In genomic region chr15:56732135-56732880, GRCh38 we compare ENCODE assay signal across 8 cellular contexts. TPM values are rescaled to one million over a fixed set of nuclear protein-coding genes. Genes with fewer than 3 reads are reported as not detected.
DNase-seq lines count a peak whose midpoint lies in the region; ATAC-seq, FAIRE-seq and TF ChIP-seq lines count a peak whose summit lies in the region.

No MANE protein-coding gene starts in this region.

- intact Hi-C loops in Caco-2 (cut with micrococcal nuclease; ENCODE audit: unreplicated experiment) (loop anchor here (10.0 kb wide), 1 partner anchor 238 kb away; no protein-coding TSS in a partner anchor), uterus (cut with DNase I; ENCODE audit: low total_unique reads) (no loop called here)

- TF ChIP-seq RAD21 in H1 (IDR thresholded peaks at IDR 0.05 in 1 of 2, conservative IDR thresholded peaks at IDR 0.05 in 1 of 2; ENCODE audit: low read depth in 2 of 2, low read length in 2 of 2), result no peak

- POLR2A ChIA-PET in Caco-2 (lab: Charles Lee) (interaction anchor here (0.6 to 0.7 kb wide), 2 partner anchors 65 to 268 kb away, joined by 3 read pairs; partner anchors contain the start of gene MNS1), H1 (lab: Charles Lee; ENCODE audit: partially characterized antibody) (interaction anchor here (0.6 to 2.3 kb wide), 2 partner anchors 15 to 1934 kb away, joined by 3 to 6 read pairs; no protein-coding TSS in a partner anchor)

- peak overlapping the region; percentile 76 for H3K4me3 ChIP-seq in Caco-2 (ENCODE audit: low read depth, low read length)
- H3K4me3 ChIP-seq in H1 (ENCODE audit: extremely low read depth in 1 of 4, insufficient read depth in 2 of 4, low read depth in 3 of 4, low read length in 4 of 4), result peak overlapping the region; percentile 60 to 82 (median 73)
- peak overlapping the region; percentile 71 for H3K4me3 ChIP-seq in mononuclear cell (ENCODE audit: low read length)
- peak overlapping the region; percentile 47 to 84 for H3K4me3 ChIP-seq in uterus
- no peak overlapping the region for H3K4me3 ChIP-seq in smooth muscle cell

- FAIRE-seq in H1 (lab: Jason Lieb, UNC), result no peak

- no peak overlapping the region for H2BK120ac ChIP-seq in H1 (replicated peaks; ENCODE audit: low read depth, low read length)

- TF ChIP-seq POLR2A in H1 (IDR thresholded peaks at IDR 0.05; ENCODE audit: control extremely low read depth in 1 of 2, low read depth in 2 of 2, low read length in 2 of 2) (no peak), uterus (IDR thresholded peaks at IDR 0.05) (no peak)

- TSS peak; percentile 44 for BruUV-seq in Caco-2 (replicated peaks; lab: Mats Ljungman, UMichigan)

- H3K9ac ChIP-seq in H1 (replicated peaks in 1 of 4; ENCODE audit: extremely low read depth in 1 of 4, low read depth in 3 of 4, low read length in 3 of 4) (peak overlapping the region; percentile 82 to 94 (median 90)), smooth muscle cell (ENCODE audit: low read depth) (no peak overlapping the region)

- no peak overlapping the region for H2BK12ac ChIP-seq in H1 (ENCODE audit: low read depth, low read length)

- H3K4me2 ChIP-seq in H1 (ENCODE audit: insufficient read depth in 1 of 2, low read depth in 2 of 2, low read length in 2 of 2) (peak overlapping the region; percentile 60 to 67), smooth muscle cell (no peak overlapping the region)

- TF ChIP-seq CTCF in Caco-2 (IDR thresholded peaks at IDR 0.05; ENCODE audit: insufficient read depth in 1 of 2, low read depth in 1 of 2, low read length in 1 of 2, severe bottlenecking in 1 of 2, unreplicated experiment in 1 of 2), result no peak
- TF ChIP-seq CTCF in H1 (IDR thresholded peaks at IDR 0.05; ENCODE audit: control extremely low read depth in 1 of 3, insufficient read depth in 1 of 3, low read depth in 1 of 3, low read length in 3 of 3), result no peak
- TF ChIP-seq CTCF in uterus (IDR thresholded peaks at IDR 0.05), result no peak
- no peak for TF ChIP-seq CTCF in smooth muscle cell (IDR thresholded peaks at IDR 0.05; ENCODE audit: borderline replicate concordance, insufficient read depth, poor library complexity, severe bottlenecking)

- H3K4ac ChIP-seq in H1 (replicated peaks; ENCODE audit: insufficient read length, low read depth, low read length), result no peak overlapping the region

- no peaks in the 10 kb centered on the region for H3K27me3 ChIP-seq in Caco-2 (replicated peaks; ENCODE audit: control insufficient read depth, insufficient read depth, low read length)
- peaks cover 0 to 4% (median 4%) of the 10 kb centered on the region in 4 experiments; a peak in 3 of 7 replicates for H3K27me3 ChIP-seq in H1 (replicated peaks in 1 of 4; ENCODE audit: control insufficient read depth in 3 of 4, extremely low read depth in 1 of 4, insufficient read depth in 3 of 4, low read length in 3 of 4)
- no peaks in the 10 kb centered on the region for H3K27me3 ChIP-seq in mononuclear cell (ENCODE audit: insufficient read depth, low read length)
- no peaks in the 10 kb centered on the region for H3K27me3 ChIP-seq in uterus
- H3K27me3 ChIP-seq in smooth muscle cell (ENCODE audit: low read depth), result no peaks in the 10 kb centered on the region

- no peak overlapping the region for H2BK15ac ChIP-seq in H1 (ENCODE audit: low read length)

- H3K18ac ChIP-seq in H1 (ENCODE audit: extremely low read depth, low read length), result peak overlapping the region; percentile 36; the same call in 1 of the 2 replicates

- no peak overlapping the region for H4K91ac ChIP-seq in H1 (replicated peaks; ENCODE audit: insufficient read length, low read length)

- no peaks in the 10 kb centered on the region for H3K36me3 Mint-ChIP-seq in Caco-2 (ENCODE audit: insufficient read depth, unreplicated experiment)

- no peaks in the 10 kb centered on the region for H3F3A ChIP-seq in smooth muscle cell (ENCODE audit: low read depth)

- H3K27me3 Mint-ChIP-seq in Caco-2 (ENCODE audit: insufficient read depth, unreplicated experiment), result no peaks in the 10 kb centered on the region

- H3K36me3 ChIP-seq in Caco-2 (ENCODE audit: control insufficient read depth, insufficient read depth, low read length), result no peaks in the 10 kb centered on the region; the same call in 1 of the 2 replicates
- H3K36me3 ChIP-seq in H1 (ENCODE audit: control insufficient read depth in 2 of 4, insufficient read depth in 4 of 4, low read length in 3 of 4), result peaks cover 0 to 2% (median 0%) of the 10 kb centered on the region in 4 experiments; a peak in 1 of 8 replicates
- H3K36me3 ChIP-seq in uterus, result no peaks in the 10 kb centered on the region
- H3K36me3 ChIP-seq in smooth muscle cell (ENCODE audit: low read depth), result no peaks in the 10 kb centered on the region

- H3K9me3 ChIP-seq in Caco-2 (no peaks in the 10 kb centered on the region), H1 (ENCODE audit: insufficient read depth in 2 of 2, low read depth in 1 of 2, low read length in 1 of 2) (peaks cover 12 to 13% of the 10 kb centered on the region in 2 experiments), mononuclear cell (ENCODE audit: low read depth, low read length) (no peaks in the 10 kb centered on the region), uterus (no peaks in the 10 kb centered on the region), smooth muscle cell (replicated peaks; ENCODE audit: low read depth) (no peaks in the 10 kb centered on the region)

- H3K4me1 ChIP-seq in Caco-2, result peaks cover 10% of the 10 kb centered on the region
- peaks cover 3 to 12% (median 7%) of the 10 kb centered on the region in 4 experiments; a peak in 6 of 7 replicates for H3K4me1 ChIP-seq in H1 (replicated peaks in 1 of 4; ENCODE audit: control insufficient read depth in 3 of 4, insufficient read depth in 4 of 4, low read length in 3 of 4)
- peaks cover 29% of the 10 kb centered on the region for H3K4me1 ChIP-seq in mononuclear cell (ENCODE audit: insufficient read depth, low read length)
- peaks cover 0 to 3% of the 10 kb centered on the region in 2 donors for H3K4me1 ChIP-seq in uterus
- H3K4me1 ChIP-seq in smooth muscle cell (ENCODE audit: low read depth), result no peaks in the 10 kb centered on the region

- peaks cover 19% of the 10 kb centered on the region for H3K9me3 Mint-ChIP-seq in Caco-2 (ENCODE audit: unreplicated experiment)

- DNase-seq in Caco-2 (peak in 1 of 2 experiments; percentile 11), HCEC 1CT (peak; percentile 47), SK-N-DZ (ENCODE audit: low spot score) (peak; percentile 43), H1 (ENCODE audit: low read depth in 1 of 2, low spot score in 2 of 2) (no peak), uterus (no peak), smooth muscle cell (lab: John Stamatoyannopoulos, UW; ENCODE audit: unreplicated experiment) (no peak)

- no peak overlapping the region for H4K8ac ChIP-seq in H1 (ENCODE audit: extremely low read depth, insufficient read depth, low read length)

- H3K4me3 Mint-ChIP-seq in Caco-2 (ENCODE audit: unreplicated experiment), result peak overlapping the region; percentile 100

- WGBS in H1 (ENCODE audit: extremely low coverage in 1 of 2, insufficient coverage in 1 of 2, insufficient read length in 1 of 2, insufficient replicate concordance in 2 of 2, low coverage in 1 of 2, low lambda C conversion rate in 2 of 2, missing lambda C conversion rate in 1 of 2), 2 experiments, result 21% methylated on average over 12 of the region's 12 CpGs; no CpG with 5 or more reads in 1 of the 2 experiments
- WGBS in smooth muscle cell (ENCODE audit: low lambda C conversion rate), result 41% methylated on average over 12 of the region's 12 CpGs

- no peaks in the 10 kb centered on the region for H4K20me1 ChIP-seq in H1 (replicated peaks in 1 of 2; ENCODE audit: control insufficient read depth in 1 of 2, insufficient read depth in 2 of 2, low read length in 2 of 2)
- H4K20me1 ChIP-seq in smooth muscle cell (ENCODE audit: low read depth), result no peaks in the 10 kb centered on the region

- no peaks in the 10 kb centered on the region for H3K4me1 Mint-ChIP-seq in Caco-2 (ENCODE audit: low read depth, unreplicated experiment)

- H3K27ac ChIP-seq in H1 (ENCODE audit: low read depth, low read length), result peak overlapping the region; percentile 93; the same call in 1 of the 2 replicates
- peak overlapping the region; percentile 99 to 100 for H3K27ac ChIP-seq in uterus
- no peak overlapping the region for H3K27ac ChIP-seq in smooth muscle cell (ENCODE audit: low read depth)

- H3K23me2 ChIP-seq in H1 (ENCODE audit: low read depth, low read length), result no peaks in the 10 kb centered on the region

- CTCF ChIA-PET in Caco-2 (lab: Charles Lee), result no interaction called here
- CTCF ChIA-PET in H1 (lab: Charles Lee; ENCODE audit: partially characterized antibody), result interaction anchor here (0.6 kb wide), 2 partner anchors 196 to 241 kb away, joined by 3 to 5 read pairs; no protein-coding TSS in a partner anchor

- H3K79me1 ChIP-seq in H1 (ENCODE audit: low read depth, low read length), result no peaks in the 10 kb centered on the region

- H4K5ac ChIP-seq in H1 (ENCODE audit: insufficient read length, low read depth, low read length), result no peak overlapping the region

- ATAC-seq in GM19455 (IDR thresholded peaks at IDR 0.05; ENCODE audit: unreplicated experiment), result no peak

- H2AFZ ChIP-seq in H1 (ENCODE audit: low read length), result 0 out of 2 replicates have a peak overlapping the region, but pooled peaks have one; percentile 55
- H2AFZ ChIP-seq in smooth muscle cell (ENCODE audit: low read depth), result no peak overlapping the region

- H3K14ac ChIP-seq in H1 (ENCODE audit: insufficient read length), result no peak overlapping the region

- H3K27ac Mint-ChIP-seq in Caco-2 (ENCODE audit: unreplicated experiment), result peak overlapping the region; percentile 99

- no peak overlapping the region for H2BK20ac ChIP-seq in H1 (ENCODE audit: low read length)

- H3K56ac ChIP-seq in H1 (replicated peaks; ENCODE audit: insufficient read length, low read depth, low read length), result peak overlapping the region; percentile 12

- no peak overlapping the region for H3K23ac ChIP-seq in H1 (ENCODE audit: insufficient read length)

- H2AK5ac ChIP-seq in H1 (ENCODE audit: low read depth, low read length), result no peak overlapping the region

- H2BK5ac ChIP-seq in H1 (ENCODE audit: low read depth, low read length), result no peak overlapping the region

- H3K79me2 ChIP-seq in H1 (ENCODE audit: control insufficient read depth in 1 of 2, insufficient read depth in 2 of 2, low read length in 2 of 2), result peaks cover 0 to 49% of the 10 kb centered on the region in 2 experiments; a peak in 3 of 4 replicates
- no peaks in the 10 kb centered on the region for H3K79me2 ChIP-seq in smooth muscle cell (ENCODE audit: low read depth)

- TF ChIP-seq EP300 in H1 (IDR thresholded peaks at IDR 0.05; ENCODE audit: borderline replicate concordance in 1 of 2, low read depth in 2 of 2, low read length in 2 of 2), result no peak

RNA-seq across cellular contexts. Expression of gene ZNF280D, which starts 1.0 kb away (rescaled TPM):
- total RNA-seq in Caco-2 (2022) (28.7 and 31.0 TPM in 2 replicates), mononuclear cell (29.9 TPM), uterus (100 to 1,000 TPM in 2 of 4 donors, 10 to 100 TPM in 2; 70.9 to 116 (median 96.9) TPM), smooth muscle cell (2.9 and 4.3 TPM in 2 replicates)
- polyA plus RNA-seq in SK-N-DZ (2014; cell fraction: cytosol; rRNA removed), result 18.8 and 26.3 TPM in 2 replicates
- polyA plus RNA-seq in SK-N-DZ (2014; cell fraction: nucleus; rRNA removed), result 31.1 and 40.7 TPM in 2 replicates
- total RNA-seq in H1 (2021; fragmentation: NEBNext Ultra II Directional; extraction: Animal tissue kit (Norgen Biotek cat#: 25700)), result 25.6 and 27.5 TPM in 2 replicates
- polyA plus RNA-seq in H1 (2011; rRNA removed) (4.2 and 7.4 TPM in 2 replicates), smooth muscle cell (0.47 and 0.94 TPM in 2 replicates)
- 9.4 TPM for polyA plus RNA-seq in H1 (2011; cell fraction: cytosol; rRNA removed)
- 3.7 TPM for polyA plus RNA-seq in H1 (2011; cell fraction: nucleus; rRNA removed)
- polyA plus RNA-seq in H1 (2012, experiment 1 of 2), result 8.0 to 19.7 TPM (median 11.5 TPM) in 4 replicates
- polyA plus RNA-seq in H1 (2012, experiment 2 of 2), result 1.4 TPM
- 14.5 TPM for polyA plus RNA-seq in H1 (2013, experiment 1 of 2)
- 11.7 TPM for polyA plus RNA-seq in H1 (2013, experiment 2 of 2)
- polyA minus RNA-seq in H1 (2011; rRNA and poly(A)+ RNA removed), result 12.3 and 17.8 TPM in 2 replicates
- polyA minus RNA-seq in H1 (2011; cell fraction: cytosol; rRNA and poly(A)+ RNA removed), result 9.1 TPM
- polyA minus RNA-seq in H1 (2011; cell fraction: nucleus; rRNA and poly(A)+ RNA removed), result 33.2 TPM

Comparison
In these comparisons a context has a peak if more than half of its experiments do, and no peak if none do; other contexts are left out.
1. DNase-seq: peak in HCEC 1CT (single experiment) and SK-N-DZ (single experiment); none in H1 (0 of 2), uterus (0 of 2) and smooth muscle cell (single experiment).